In genomic region chr19:51693246-51693645, GRCh38 we compare ENCODE assay signal across 11 cellular contexts.
A peak's percentile ranks its signal among the peaks of the same experiment; 100 is the strongest.
DNase-seq lines count a peak whose midpoint lies in the region; ATAC-seq and TF ChIP-seq lines count a peak whose summit lies in the region.
"Had no signal": no experiment of that assay in that cellular context is flagged by ENCODE, and none has a peak within 500 bp of the region (broad histone marks: within the 10 kb centered on the region; RNA-seq: fewer than 3 reads in every experiment).

TSS of gene SPACA6 (plus strand) at chr19:51693330. CDS start at chr19:51693527, 197 bp downstream.

- peaks cover 23% of the 10 kb centered on the region for H3K4me1 ChIP-seq in parathyroid adenoma

- H3K36me3 ChIP-seq in parathyroid adenoma (ENCODE audit: control insufficient read depth, insufficient read depth, low read length), result no peaks in the 10 kb centered on the region

- H3K79me2 ChIP-seq in parathyroid adenoma, result peaks cover 40% of the 10 kb centered on the region

- no peak for DNase-seq in AG10803 (ENCODE audit: low read depth)
- no peak for DNase-seq in foreskin fibroblast
- no peak for DNase-seq in middle frontal gyrus (ENCODE audit: extremely low spot score, low spot score)
- no peak for DNase-seq in globus pallidus (ENCODE audit: low spot score)
- DNase-seq: Caco-2; central memory CD4-positive, alpha-beta T cell had no signal

- peak within 1 kb of the TSS; percentile 100 for H3K4me2 ChIP-seq in parathyroid adenoma (ENCODE audit: low read length)

- no peaks in the 10 kb centered on the region for H3K27me3 ChIP-seq in parathyroid adenoma (ENCODE audit: control insufficient read depth, insufficient read depth, low read length)

- peak within 1 kb of the TSS; percentile 49 for H3K27ac ChIP-seq in parathyroid adenoma

- ATAC-seq in GM21737 (IDR thresholded peaks at IDR 0.05; ENCODE audit: unreplicated experiment) (no peak), HG03095 (IDR thresholded peaks at IDR 0.05; ENCODE audit: unreplicated experiment) (no peak)
- ATAC-seq: left lobe of liver had no signal

- no peak within 1 kb of the TSS for H3K9ac ChIP-seq in parathyroid adenoma

- H2AFZ ChIP-seq in parathyroid adenoma, result no peak within 1 kb of the TSS

- H3K4me3 ChIP-seq in AG10803 (ENCODE audit: low read length) (peak within 1 kb of the TSS; percentile 98), WI38 (ENCODE audit: low read depth, low read length) (peak within 1 kb of the TSS; percentile 89), foreskin fibroblast (ENCODE audit: low read depth in 1 of 2, low read length in 2 of 2) (peak within 1 kb of the TSS; percentile 81 to 98), parathyroid adenoma (ENCODE audit: low read depth, low read length) (peak within 1 kb of the TSS; percentile 39)

- TF ChIP-seq CTCF in AG10803 (conservative IDR thresholded peaks at IDR 0.05; ENCODE audit: low read length), result no peak
- TF ChIP-seq CTCF in WI38 (IDR thresholded peaks at IDR 0.05; ENCODE audit: low read depth, low read length), result no peak
- TF ChIP-seq CTCF in foreskin fibroblast (IDR thresholded peaks at IDR 0.05; ENCODE audit: low read depth, low read length), result no peak
- no peak for TF ChIP-seq CTCF in parathyroid adenoma (IDR thresholded peaks at IDR 0.05)

- no peaks in the 10 kb centered on the region for H3K9me3 ChIP-seq in parathyroid adenoma (ENCODE audit: control insufficient read depth, low read length)
- H3K9me3 ChIP-seq: Caco-2 had no signal

Comparison
In these comparisons a context has a peak if more than half of its experiments do, and no peak if none do; other contexts are left out.
1. H3K4me3 ChIP-seq: peak in every context shown above with its lines; median percentile 98 in AG10803; 90 in foreskin fibroblast; 89 in WI38; 39 in parathyroid adenoma.